ENCODE assay signal across 8 cellular contexts in genomic region chr2:8679567-8679826, GRCh38. TPM values are rescaled to one million over a fixed set of nuclear protein-coding genes. Genes with fewer than 3 reads are reported as not detected.
DNase-seq lines count a peak whose midpoint lies in the region; ATAC-seq and TF ChIP-seq lines count a peak whose summit lies in the region.

No MANE protein-coding gene starts in this region.

- H3K9me3 ChIP-seq in A673 (ENCODE audit: low read depth, low read length, poor library complexity, severe bottlenecking) (no peaks in the 10 kb centered on the region), colonic mucosa (no peaks in the 10 kb centered on the region)

- H3K4me3 Mint-ChIP-seq in naive thymus-derived CD8-positive, alpha-beta T cell, result peak overlapping the region; percentile 65 to 99 (median 88)

- DNase-seq in A673 (ENCODE audit: low spot score), result no peak
- DNase-seq in Jurkat, Clone E6-1 (ENCODE audit: low read depth, low spot score), result no peak
- no peak for DNase-seq in colonic mucosa
- no peak for DNase-seq in naive thymus-derived CD8-positive, alpha-beta T cell
- no peak for DNase-seq in SKM-1 treated with dmso at 0.1 percent for 144 hours (lab: John Stamatoyannopoulos, UW; ENCODE audit: unreplicated experiment)
- no peak for DNase-seq in posterior cingulate gyrus
- DNase-seq in GM20000 (ENCODE audit: low spot score), result no peak

- H3K9ac ChIP-seq in colonic mucosa (ENCODE audit: low read depth in 2 of 2, low read length in 2 of 2), result peak overlapping the region; percentile 90

- H3K27ac Mint-ChIP-seq in naive thymus-derived CD8-positive, alpha-beta T cell, result peak overlapping the region; percentile 43 to 94 (median 76)

- peaks cover 28% of the 10 kb centered on the region for H3K4me1 ChIP-seq in A673 (ENCODE audit: insufficient read depth, low read length, poor library complexity, severe bottlenecking)
- H3K4me1 ChIP-seq in colonic mucosa, result peaks cover 5% of the 10 kb centered on the region

- peaks cover 15 to 55% (median 46%) of the 10 kb centered on the region in 4 donors for H3K4me1 Mint-ChIP-seq in naive thymus-derived CD8-positive, alpha-beta T cell

- H3K27ac ChIP-seq in A673 (ENCODE audit: low read depth, low read length, poor library complexity, severe bottlenecking) (peak overlapping the region; percentile 100), colonic mucosa (peak overlapping the region; percentile 98)

- TF ChIP-seq CTCF in A673 (conservative IDR thresholded peaks at IDR 0.05; ENCODE audit: low read depth, low read length) (no peak), colonic mucosa (IDR thresholded peaks at IDR 0.05) (no peak), GM20000 (IDR thresholded peaks at IDR 0.05; ENCODE audit: extremely low read depth, missing control alignments) (no peak)

- H3K9me3 Mint-ChIP-seq in naive thymus-derived CD8-positive, alpha-beta T cell, result peaks cover 2 to 19% (median 8%) of the 10 kb centered on the region in 9 donors

- CTCF ChIA-PET in A673 (lab: Charles Lee), result no interaction called here

- H3K36me3 Mint-ChIP-seq in naive thymus-derived CD8-positive, alpha-beta T cell, result peaks cover 2 to 28% (median 7%) of the 10 kb centered on the region in 3 donors

- POLR2A ChIA-PET in A673 (lab: Charles Lee; ENCODE audit: low non-redundant PET), result no interaction called here
- POLR2A ChIA-PET in naive thymus-derived CD8-positive, alpha-beta T cell (lab: Charles Lee), result interaction anchor here (0.9 to 5.0 kb wide), 3 partner anchors 14 to 1112 kb away, joined by 4 to 43 read pairs (median 4); no protein-coding TSS in a partner anchor

- peaks cover 13 to 29% (median 19%) of the 10 kb centered on the region in 5 donors for H3K27me3 Mint-ChIP-seq in naive thymus-derived CD8-positive, alpha-beta T cell

- no TSS peak for BruUV-seq in A673 (replicated peaks; lab: Mats Ljungman, UMichigan)

- H3K4me3 ChIP-seq in A673 (ENCODE audit: low read depth, low read length, poor library complexity, severe bottlenecking), result peak overlapping the region; percentile 62
- peak overlapping the region; percentile 54 for H3K4me3 ChIP-seq in Jurkat, Clone E6-1 (ENCODE audit: low read length)
- peak overlapping the region; percentile 54 for H3K4me3 ChIP-seq in colonic mucosa

- ATAC-seq in naive thymus-derived CD8-positive, alpha-beta T cell, result no peak
- no peak for ATAC-seq in GM21528 (IDR thresholded peaks at IDR 0.05; ENCODE audit: low FRiP score, unreplicated experiment)

- intact Hi-C loops in A673 (cut with micrococcal nuclease; ENCODE audit: unreplicated experiment) (loop anchor here (5.0 kb wide), 1 partner anchor 97 kb away; no protein-coding TSS in a partner anchor), colonic mucosa (cut with DNase I) (no loop called here), posterior cingulate gyrus (cut with DNase I) (loop anchor here (5.0 kb wide), 1 partner anchor 102 kb away; no protein-coding TSS in a partner anchor)

- H3K27me3 ChIP-seq in A673 (replicated peaks; ENCODE audit: insufficient read depth, low read depth, low read length, poor library complexity) (no peaks in the 10 kb centered on the region), colonic mucosa (no peaks in the 10 kb centered on the region)

- H3K36me3 ChIP-seq in A673 (ENCODE audit: insufficient read depth, low read length, poor library complexity, severe bottlenecking) (peaks cover 13% of the 10 kb centered on the region), colonic mucosa (no peaks in the 10 kb centered on the region)

RNA-seq across cellular contexts. Expression of gene ID2, which starts 2.4 kb away (rescaled TPM):
- total RNA-seq in A673 (2021), result 235 and 249 TPM in 2 replicates
- polyA plus RNA-seq in Jurkat, Clone E6-1 (2012; ENCODE audit: insufficient read depth, insufficient read length), result 4.8 TPM
- 100 to 1,000 TPM in 1 of 2 donors, 10 to 100 TPM in 1; 100.0 to 108 TPM for total RNA-seq in colonic mucosa
- total RNA-seq in naive thymus-derived CD8-positive, alpha-beta T cell, result 10 to 100 TPM; 67.1 to 67.6 TPM
- 100 to 1,000 TPM; 368 to 630 (median 479) TPM for polyA plus RNA-seq in naive thymus-derived CD8-positive, alpha-beta T cell
